ENCODE assay signal across 11 cellular contexts in the genomic region with DNA sequence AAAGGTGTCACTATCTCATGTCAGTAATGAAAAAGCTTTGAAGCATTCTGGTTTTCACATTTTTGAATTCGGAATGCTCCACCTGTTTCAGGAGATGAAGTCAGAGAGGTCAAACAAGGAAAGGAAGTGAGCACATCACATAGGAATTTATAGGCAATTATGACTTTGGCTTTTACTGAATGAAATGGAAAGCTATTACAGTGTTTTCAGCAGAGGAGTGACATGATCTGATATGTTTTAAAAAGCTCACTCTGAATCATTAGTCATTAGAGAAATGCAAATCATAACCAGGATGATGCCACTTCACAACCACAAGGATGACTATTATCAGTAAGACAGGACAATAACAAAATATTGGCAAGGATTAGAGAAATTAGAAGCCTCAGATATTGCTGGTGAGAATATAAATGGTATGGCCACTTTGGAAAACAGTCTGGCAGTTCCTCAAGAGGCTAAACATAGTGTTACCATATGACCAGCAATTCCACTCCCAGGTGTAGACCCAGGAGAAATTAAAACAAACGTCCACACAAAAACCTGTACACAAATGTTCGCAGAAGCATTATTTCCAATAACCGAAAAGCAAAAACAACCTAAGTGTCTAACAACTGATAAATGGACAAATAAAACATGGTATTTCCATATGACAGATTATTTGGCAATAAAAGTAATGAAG. TPM values are rescaled to one million over a fixed set of nuclear protein-coding genes. Genes with fewer than 3 reads are reported as not detected.
DNase-seq lines count a peak whose midpoint lies in the region; ATAC-seq, FAIRE-seq and TF ChIP-seq lines count a peak whose summit lies in the region.
"Had no signal": no experiment of that assay in that cellular context is flagged by ENCODE, and none has a peak within 500 bp of the region (broad histone marks: within the 10 kb centered on the region; RNA-seq: fewer than 3 reads in every experiment).

No MANE protein-coding gene starts in this region.

- H3K27me3 Mint-ChIP-seq in natural killer cell treated with Interleukin-12 subunit alpha and Interleukin-12 subunit beta and Interleukin-15 and Interleukin-18, amount 100 ng/mL, for 72 hours = no peaks in the 10 kb centered on the region

- peaks cover 27% of the 10 kb centered on the region for H3K36me3 Mint-ChIP-seq in natural killer cell treated with Interleukin-12 subunit alpha and Interleukin-12 subunit beta and Interleukin-15 and Interleukin-18, amount 100 ng/mL, for 72 hours

- peaks cover 15 to 24% of the 10 kb centered on the region in 2 donors for H3K4me1 Mint-ChIP-seq in natural killer cell treated with Interleukin-12 subunit alpha and Interleukin-12 subunit beta and Interleukin-15 and Interleukin-18, amount 100 ng/mL, for 72 hours (ENCODE audit: low read depth in 2 of 2)

- no peak for DNase-seq in GM12892 (ENCODE audit: insufficient read length)
- peak; percentile 67 for DNase-seq in LoVo (ENCODE audit: low spot score)
- peak; percentile 86 for DNase-seq in kidney tubule cell (ENCODE audit: low spot score)
- no peak for DNase-seq in effector CD4-positive, alpha-beta T cell
- no peak for DNase-seq in NCI-H446 treated with DMSO at 0.1 percent for 48 hours (lab: John Stamatoyannopoulos, UW)
- DNase-seq in natural killer cell treated with Interleukin-12 subunit alpha and Interleukin-12 subunit beta and Interleukin-15 and Interleukin-18, amount 100 ng/mL, for 72 hours (ENCODE audit: low spot score) = no peak
- DNase-seq: dorsolateral prefrontal cortex had no signal

- ATAC-seq in GM21825 (IDR thresholded peaks at IDR 0.05; ENCODE audit: unreplicated experiment) (peak; percentile 44), HG03045 (IDR thresholded peaks at IDR 0.05; ENCODE audit: unreplicated experiment) (no peak)
- ATAC-seq in natural killer cell treated with Interleukin-12 subunit alpha and Interleukin-12 subunit beta and Interleukin-15 and Interleukin-18, amount 100 ng/mL, for 72 hours = no peak

- H3K9me3 Mint-ChIP-seq in natural killer cell treated with Interleukin-12 subunit alpha and Interleukin-12 subunit beta and Interleukin-15 and Interleukin-18, amount 100 ng/mL, for 72 hours = no peaks in the 10 kb centered on the region
- H3K9me3 Mint-ChIP-seq: neural crest cell had no signal

- H3K4me3 Mint-ChIP-seq in natural killer cell treated with Interleukin-12 subunit alpha and Interleukin-12 subunit beta and Interleukin-15 and Interleukin-18, amount 100 ng/mL, for 72 hours = no peak overlapping the region

- peak overlapping the region in 1 of 2 donors; percentile 44 for H3K27ac Mint-ChIP-seq in natural killer cell treated with Interleukin-12 subunit alpha and Interleukin-12 subunit beta and Interleukin-15 and Interleukin-18, amount 100 ng/mL, for 72 hours

- FAIRE-seq in GM12892 (lab: Jason Lieb, UNC) = peak; percentile 82

- no peak for TF ChIP-seq POLR2A in GM12892 (IDR thresholded peaks at IDR 0.05; ENCODE audit: low read depth, low read length)

RNA-seq across cellular contexts. Expression of a gene that starts 7.5 kb away (rescaled TPM):
- polyA plus RNA-seq in GM12892 (2012; ENCODE audit: missing spikeins) = 6.4 TPM
- 10 to 100 TPM; 13.3 to 27.6 TPM for total RNA-seq in natural killer cell treated with Interleukin-12 subunit alpha and Interleukin-12 subunit beta and Interleukin-15 and Interleukin-18, amount 100 ng/mL, for 72 hours

RNA-seq across cellular contexts. Expression of a gene that starts 34.3 kb away (rescaled TPM):
- 0.23 TPM for polyA plus RNA-seq in GM12892 (2012; ENCODE audit: missing spikeins)
- 1 to 10 TPM in 1 of 2 donors, under 1 TPM in 1; 0.74 to 1.8 TPM for total RNA-seq in natural killer cell treated with Interleukin-12 subunit alpha and Interleukin-12 subunit beta and Interleukin-15 and Interleukin-18, amount 100 ng/mL, for 72 hours
- total RNA-seq: T-helper 2 cell treated with Interferon-gamma antibody and Interleukin-4, amounts not matched to agents 100 ng/mL and 5 ng/mL, for 36 hours had no signal

RNA-seq across cellular contexts. Expression of a gene that starts 35.7 kb away (rescaled TPM):
- polyA plus RNA-seq in GM12892 (2012; ENCODE audit: missing spikeins) = 22.2 TPM
- 10 to 100 TPM; 41.0 to 43.6 TPM for total RNA-seq in natural killer cell treated with Interleukin-12 subunit alpha and Interleukin-12 subunit beta and Interleukin-15 and Interleukin-18, amount 100 ng/mL, for 72 hours

Comparison
In these comparisons a context has a peak if more than half of its experiments do, and no peak if none do; other contexts are left out.
1. DNase-seq: peak in LoVo (single experiment) and kidney tubule cell (single experiment); none in GM12892 (single experiment), effector CD4-positive, alpha-beta T cell (single experiment), NCI-H446 treated with DMSO at 0.1 percent for 48 hours (single experiment) and natural killer cell treated with Interleukin-12 subunit alpha and Interleukin-12 subunit beta and Interleukin-15 and Interleukin-18, amount 100 ng/mL, for 72 hours (single experiment).